In genomic region chr16:54630284-54630967, GRCh38 we compare ENCODE assay signal across 18 cellular contexts.
DNase-seq lines count a peak whose midpoint lies in the region; ATAC-seq and TF ChIP-seq lines count a peak whose summit lies in the region.
"Had no signal": no experiment of that assay in that cellular context is flagged by ENCODE, and none has a peak within 500 bp of the region (broad histone marks: within the 10 kb centered on the region; RNA-seq: fewer than 3 reads in every experiment).

No MANE protein-coding gene starts in this region.

- no peak for TF ChIP-seq CTCF in upper lobe of right lung (IDR thresholded peaks at IDR 0.05)

- H3K36me3 ChIP-seq in upper lobe of right lung: no peaks in the 10 kb centered on the region
- H3K36me3 ChIP-seq: BLaER1 treated with 17β-estradiol and CSF1 and Interleukin-3, amounts not matched to agents 10 nM and 100 nM; heart left ventricle; stomach had no signal

- H3K27ac ChIP-seq in upper lobe of right lung: peak overlapping the region; percentile 12
- H3K27ac ChIP-seq: BLaER1 treated with 17β-estradiol and CSF1 and Interleukin-3, amounts not matched to agents 10 nM and 100 nM; heart left ventricle had no signal

- no peak overlapping the region for H3K4me3 ChIP-seq in upper lobe of right lung
- H3K4me3 ChIP-seq: BLaER1 treated with 17β-estradiol and CSF1 and Interleukin-3, amounts not matched to agents 10 nM and 100 nM; heart left ventricle; stomach had no signal

- no peaks in the 10 kb centered on the region for H3K9me3 ChIP-seq in upper lobe of right lung
- H3K9me3 ChIP-seq: BLaER1 treated with 17β-estradiol and CSF1 and Interleukin-3, amounts not matched to agents 10 nM and 100 nM; heart left ventricle; stomach had no signal

- H3K27me3 ChIP-seq in upper lobe of right lung: no peaks in the 10 kb centered on the region
- H3K27me3 ChIP-seq: BLaER1 treated with 17β-estradiol and CSF1 and Interleukin-3, amounts not matched to agents 10 nM and 100 nM; heart left ventricle; stomach had no signal

- DNase-seq in Right ventricle myocardium inferior (ENCODE audit: missing footprints) (no peak), Right ventricle myocardium superior (no peak), RPMI7951 (ENCODE audit: low read depth) (peak; percentile 32), fibroblast of peridontal ligament (ENCODE audit: extremely low read depth) (peak; percentile 82), upper lobe of right lung (no peak), DMS53 treated with DMSO at 0.1 percent for 48 hours (lab: John Stamatoyannopoulos, UW; ENCODE audit: unreplicated experiment) (no peak)
- DNase-seq in effector CD4-positive, alpha-beta T cell: no peak
- DNase-seq: 8988T; activated CD4-positive, alpha-beta T cell treated with anti-CD3 and anti-CD28 coated beads, Interleukin-2, amount 10 ng/mL, durations not matched to agents 24 days and 14 days; erythroblast; heart left ventricle; NCI-H2171; NCI-H526 treated with DMSO at 0.1 percent for 48 hours; SIG-M5; stomach had no signal

- peak; percentile 57 for ATAC-seq in Right ventricle myocardium inferior
- ATAC-seq in Right ventricle myocardium superior (ENCODE audit: poor library complexity): no peak
- no peak for ATAC-seq in upper lobe of right lung
- ATAC-seq in HG02763 (IDR thresholded peaks at IDR 0.05; ENCODE audit: unreplicated experiment): no peak
- ATAC-seq: activated T-helper 17 cell treated with anti-CD3 and anti-CD28 coated beads, Interleukin-2, amount 50 U/mL, for 72 hours had no signal

- peaks cover 3% of the 10 kb centered on the region for H3K4me1 ChIP-seq in upper lobe of right lung

- intact Hi-C loops in Right ventricle myocardium inferior (cut with DNase I) (no loop called here), Right ventricle myocardium superior (cut with DNase I) (no loop called here), upper lobe of right lung (cut with DNase I) (no loop called here)

Comparison
In these comparisons a context has a peak if more than half of its experiments do, and no peak if none do; other contexts are left out.
1. DNase-seq: peak in RPMI7951 (single experiment) and fibroblast of peridontal ligament (single experiment); none in Right ventricle myocardium inferior (single experiment), Right ventricle myocardium superior (single experiment), upper lobe of right lung (single experiment), DMS53 treated with DMSO at 0.1 percent for 48 hours (single experiment) and effector CD4-positive, alpha-beta T cell (single experiment).